ENCODE assay signal across 35 cellular contexts in the genomic region with DNA sequence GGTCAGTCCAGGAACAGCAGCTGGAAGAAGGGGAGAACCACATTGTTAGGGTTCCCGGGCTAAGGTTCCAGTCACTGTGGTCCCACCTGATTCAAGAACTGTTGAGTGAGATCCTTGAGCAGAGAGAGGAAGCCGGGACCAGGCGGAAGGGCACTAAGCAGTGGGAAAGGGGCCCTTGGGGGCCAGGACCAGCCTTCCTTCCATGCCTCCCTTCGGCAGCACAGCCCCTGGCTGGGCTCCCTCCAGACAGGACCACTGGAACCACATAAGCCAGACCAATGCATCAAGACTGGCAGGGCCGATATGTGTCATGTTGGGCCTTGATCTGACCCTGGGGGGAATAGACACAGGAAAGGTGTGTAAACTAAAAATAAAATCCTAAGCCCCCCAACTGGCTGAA.
DNase-seq lines count a peak whose midpoint lies in the region; ATAC-seq and TF ChIP-seq lines count a peak whose summit lies in the region.
"Had no signal": no experiment of that assay in that cellular context is flagged by ENCODE, and none has a peak within 500 bp of the region (broad histone marks: within the 10 kb centered on the region; RNA-seq: fewer than 3 reads in every experiment).

No MANE protein-coding gene starts in this region.

- H3K4me3 Mint-ChIP-seq in osteocyte (ENCODE audit: unreplicated experiment) = no peak overlapping the region
- no peak overlapping the region for H3K4me3 Mint-ChIP-seq in type B pancreatic cell
- H3K4me3 Mint-ChIP-seq: B cell; CD14-positive monocyte; CD4-positive, alpha-beta memory T cell; CD4-positive, alpha-beta T cell; CD4-positive, CD25-positive, alpha-beta regulatory T cell; CD8-positive, alpha-beta memory T cell; CD8-positive, alpha-beta T cell had no signal

- H3K4ac ChIP-seq in mesenchymal stem cell (ENCODE audit: low read depth in 1 of 2, low read length in 2 of 2) = no peak overlapping the region

- no peak for TF ChIP-seq POLR2A in GM18505 (IDR thresholded peaks at IDR 0.05; ENCODE audit: borderline replicate concordance, extremely low read depth, insufficient read depth, insufficient read length)

- ATAC-seq in GM18505 (IDR thresholded peaks at IDR 0.05; ENCODE audit: unreplicated experiment) = no peak
- ATAC-seq: A549; CD8-positive, alpha-beta T cell had no signal

- no peaks in the 10 kb centered on the region for H3K4me1 Mint-ChIP-seq in osteocyte (ENCODE audit: unreplicated experiment)
- H3K4me1 Mint-ChIP-seq in type B pancreatic cell (ENCODE audit: unreplicated experiment) = no peaks in the 10 kb centered on the region
- H3K4me1 Mint-ChIP-seq: B cell; CD14-positive monocyte; CD4-positive, alpha-beta memory T cell; CD4-positive, CD25-positive, alpha-beta regulatory T cell; CD8-positive, alpha-beta memory T cell had no signal

- no peak overlapping the region for H2AK5ac ChIP-seq in mesenchymal stem cell (ENCODE audit: low read length, severe bottlenecking)

- TF ChIP-seq CTCF in coronary artery (IDR thresholded peaks at IDR 0.05) (no peak), osteocyte (IDR thresholded peaks at IDR 0.05) (no peak), type B pancreatic cell (conservative IDR thresholded peaks at IDR 0.05) (no peak), GM13976 (IDR thresholded peaks at IDR 0.05; ENCODE audit: borderline replicate concordance, control extremely low read depth, extremely low read depth, insufficient read depth, missing control alignments) (no peak)

- H2BK120ac ChIP-seq in mesenchymal stem cell (ENCODE audit: low read depth, low read length) = no peak overlapping the region

- H2BK5ac ChIP-seq in mesenchymal stem cell (ENCODE audit: low read depth, low read length, poor library complexity, severe bottlenecking) = no peak overlapping the region

- H3K27me3 Mint-ChIP-seq in osteocyte (ENCODE audit: unreplicated experiment) (peaks cover under 1% of the 10 kb centered on the region), type B pancreatic cell (peaks cover 11% of the 10 kb centered on the region)
- H3K27me3 Mint-ChIP-seq: B cell; CD4-positive, alpha-beta T cell; CD4-positive, CD25-positive, alpha-beta regulatory T cell had no signal

- H3K27ac ChIP-seq in coronary artery (no peak overlapping the region), mesenchymal stem cell (ENCODE audit: low read length, poor library complexity, severe bottlenecking) (no peak overlapping the region)
- H3K27ac ChIP-seq: 22Rv1; A549; BLaER1; BLaER1 treated with 17β-estradiol and CSF1 and Interleukin-3, amounts not matched to agents 10 nM and 100 nM; C4-2B had no signal

- H2BK12ac ChIP-seq in mesenchymal stem cell (ENCODE audit: low read length in 2 of 2) = no peak overlapping the region

- H3K36me3 ChIP-seq in mesenchymal stem cell (ENCODE audit: control insufficient read depth in 1 of 2, insufficient read depth in 2 of 2, low read depth in 1 of 2, low read length in 2 of 2) = no peaks in the 10 kb centered on the region
- H3K36me3 ChIP-seq: BE2C; BLaER1; BLaER1 treated with 17β-estradiol and CSF1 and Interleukin-3, amounts not matched to agents 10 nM and 100 nM had no signal

- H2AFZ ChIP-seq in mesenchymal stem cell (ENCODE audit: low read depth, low read length) = no peak overlapping the region

- H3K14ac ChIP-seq in mesenchymal stem cell (ENCODE audit: low read length in 2 of 2) = no peak overlapping the region

- no peak overlapping the region for H3K9ac ChIP-seq in mesenchymal stem cell (ENCODE audit: low read length)
- H3K9ac ChIP-seq: BLaER1; BLaER1 treated with 17β-estradiol and CSF1 and Interleukin-3, amounts not matched to agents 10 nM and 100 nM had no signal

- no peak overlapping the region for H3K4me2 ChIP-seq in mesenchymal stem cell (ENCODE audit: low read length, poor library complexity, severe bottlenecking)
- H3K4me2 ChIP-seq: A549; BLaER1; BLaER1 treated with 17β-estradiol and CSF1 and Interleukin-3, amounts not matched to agents 10 nM and 100 nM had no signal

- H3K18ac ChIP-seq in mesenchymal stem cell (ENCODE audit: low read depth in 1 of 2, low read length in 2 of 2) = no peak overlapping the region

- peak overlapping the region; percentile 31 for H2BK15ac ChIP-seq in mesenchymal stem cell (ENCODE audit: low read depth, poor library complexity, severe bottlenecking)

- H3K4me3 ChIP-seq in coronary artery (no peak overlapping the region), mesenchymal stem cell (ENCODE audit: insufficient read depth in 1 of 2, low read depth in 1 of 2, low read length in 2 of 2) (no peak overlapping the region)
- H3K4me3 ChIP-seq: A549; BLaER1; BLaER1 treated with 17β-estradiol and CSF1 and Interleukin-3, amounts not matched to agents 10 nM and 100 nM had no signal

- 81% methylated on average over 5 of the region's 5 CpGs for WGBS in mesenchymal stem cell

- H3K23ac ChIP-seq in mesenchymal stem cell (ENCODE audit: low read length in 2 of 2) = no peak overlapping the region

- in situ Hi-C loops in GM13976 (cut with MboI; ENCODE audit: low sequenced_read_pairs, unreplicated experiment) = no loop called here

- no peak overlapping the region for H4K8ac ChIP-seq in mesenchymal stem cell (ENCODE audit: low read length)

- H3K4me1 ChIP-seq in mesenchymal stem cell (ENCODE audit: control insufficient read depth, insufficient read depth, low read depth, low read length) = peaks cover 2% of the 10 kb centered on the region

- no peaks in the 10 kb centered on the region for H3K9me3 ChIP-seq in mesenchymal stem cell (ENCODE audit: control insufficient read depth, low read length)
- H3K9me3 ChIP-seq: A549, BE2C, Caco-2 had no signal

- H3K9me3 Mint-ChIP-seq in osteocyte (ENCODE audit: unreplicated experiment) = no peaks in the 10 kb centered on the region
- H3K9me3 Mint-ChIP-seq in type B pancreatic cell = no peaks in the 10 kb centered on the region
- H3K9me3 Mint-ChIP-seq: CD14-positive monocyte; CD4-positive, alpha-beta T cell; CD8-positive, alpha-beta memory T cell; CD8-positive, alpha-beta T cell had no signal

- H3K36me3 Mint-ChIP-seq in osteocyte (ENCODE audit: unreplicated experiment) = no peaks in the 10 kb centered on the region
- H3K36me3 Mint-ChIP-seq in type B pancreatic cell = no peaks in the 10 kb centered on the region
- H3K36me3 Mint-ChIP-seq: CD14-positive monocyte; CD4-positive, CD25-positive, alpha-beta regulatory T cell; CD8-positive, alpha-beta memory T cell; CD8-positive, alpha-beta T cell had no signal

- H3K27ac Mint-ChIP-seq in osteocyte (ENCODE audit: unreplicated experiment) (no peak overlapping the region), type B pancreatic cell (no peak overlapping the region)
- H3K27ac Mint-ChIP-seq: B cell; CD14-positive monocyte; CD4-positive, alpha-beta memory T cell; CD4-positive, alpha-beta T cell; CD4-positive, CD25-positive, alpha-beta regulatory T cell; CD8-positive, alpha-beta T cell had no signal

- DNase-seq in coronary artery (ENCODE audit: low spot score) (peak; percentile 52), mesenchymal stem cell (no peak), osteocyte (ENCODE audit: extremely low spot score, unreplicated experiment) (peak; percentile 72), type B pancreatic cell (ENCODE audit: extremely low spot score, unreplicated experiment) (peak; percentile 54), GM13976 (ENCODE audit: low spot score) (no peak), A172 (ENCODE audit: low spot score) (no peak)
- DNase-seq in stimulated activated CD4-positive, alpha-beta T cell treated with anti-CD3 and anti-CD28 coated beads, Interleukin-2, amount 100 ng/mL, for 24 hours = no peak
- DNase-seq: 8988T; ACHN; AML-193; BE2C; C1 segment of cervical spinal cord; Caco-2; Calu3; CD4-positive, alpha-beta memory T cell; CD4-positive, alpha-beta T cell; CD4-positive, CD25-positive, alpha-beta regulatory T cell; CD8-positive, alpha-beta memory T cell; CD8-positive, alpha-beta T cell; COR-L47; DMS 273 treated with DMSO at 0.1 percent for 48 hours; DMS153; DMS53; DMS79; DMS79 treated with DMSO at 0.1 percent for 48 hours; DND-41; EL had no signal

- no peak overlapping the region for H4K91ac ChIP-seq in mesenchymal stem cell (ENCODE audit: low read length)

- no peaks in the 10 kb centered on the region for H3K79me1 ChIP-seq in mesenchymal stem cell (replicated peaks; ENCODE audit: low read length, poor library complexity, severe bottlenecking)

- H3K27me3 ChIP-seq in mesenchymal stem cell (ENCODE audit: control insufficient read depth in 1 of 2, insufficient read depth in 1 of 2, low read length in 2 of 2) = peaks cover 22 to 35% of the 10 kb centered on the region in 2 experiments
- H3K27me3 ChIP-seq: BE2C; BLaER1; BLaER1 treated with 17β-estradiol and CSF1 and Interleukin-3, amounts not matched to agents 10 nM and 100 nM had no signal

Comparison
In these comparisons a context has a peak if more than half of its experiments do, and no peak if none do; other contexts are left out.
1. DNase-seq: peak in coronary artery (single experiment), osteocyte (single experiment) and type B pancreatic cell (single experiment); none in mesenchymal stem cell (single experiment), stimulated activated CD4-positive, alpha-beta T cell treated with anti-CD3 and anti-CD28 coated beads, Interleukin-2, amount 100 ng/mL, for 24 hours (0 of 2), GM13976 (single experiment) and A172 (single experiment).